Comparison of ENCODE assay signal across 24 cellular contexts in the genomic region with DNA sequence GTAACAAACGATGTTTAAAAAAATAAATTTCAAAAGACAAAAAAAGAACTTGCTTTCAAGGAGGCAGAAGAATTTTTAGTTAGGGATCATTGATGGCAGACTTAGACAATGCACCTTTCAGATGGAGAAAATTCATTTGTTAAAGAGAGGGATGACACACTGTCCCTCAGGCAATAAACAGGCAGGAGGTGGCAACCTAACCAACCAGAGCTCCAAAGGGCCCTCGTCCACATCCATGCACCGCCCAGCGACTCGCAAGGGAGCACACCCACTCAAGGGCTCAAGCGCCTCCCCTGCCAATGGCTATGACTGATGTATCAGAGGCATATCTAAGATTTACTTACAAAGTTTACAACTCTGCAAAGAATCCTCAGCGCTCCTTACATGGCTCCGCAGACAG.
DNase-seq lines count a peak whose midpoint lies in the region; ATAC-seq and TF ChIP-seq lines count a peak whose summit lies in the region.
"Had no signal": no experiment of that assay in that cellular context is flagged by ENCODE, and none has a peak within 500 bp of the region (broad histone marks: within the 10 kb centered on the region; RNA-seq: fewer than 3 reads in every experiment).

No MANE protein-coding gene starts in this region.

- peak; percentile 60 for DNase-seq in COLO829 (ENCODE audit: low spot score)
- peak; percentile 18 for DNase-seq in M059J (ENCODE audit: low read depth)
- no peak for DNase-seq in T-helper 17 cell
- peak; percentile 20 for DNase-seq in foreskin melanocyte
- DNase-seq in HEK293T (ENCODE audit: extremely low spot score) = no peak
- DNase-seq: CD4-positive, CD25-positive, alpha-beta regulatory T cell; COR-L47; DMS53; GDM1; HCEC 1CT; NCI-H1092 treated with DMSO at 0.1 percent for 48 hours; NCI-H1436; NCI-H187; NCI-H2081 treated with DMSO at 0.1 percent for 48 hours; NCI-H446; NCI-H524 treated with DMSO at 0.1 percent for 48 hours; NCI-H82; NK-92 treated with Interleukin-12 subunit alpha and Interleukin-12 subunit beta, amount 100 ng/mL, for 24 hours; SHP77 treated with DMSO at 0.1 percent for 48 hours; SW 1271 had no signal

- POLR2A ChIA-PET in HEK293T (lab: Yijun Ruan, JAX) = no interaction called here

- peak overlapping the region; percentile 24 for H3K27ac Mint-ChIP-seq in T-helper 17 cell

- no peak overlapping the region for H3K4me3 Mint-ChIP-seq in T-helper 17 cell
- H3K4me3 Mint-ChIP-seq: CD4-positive, CD25-positive, alpha-beta regulatory T cell had no signal

- no peaks in the 10 kb centered on the region for H3K27me3 Mint-ChIP-seq in T-helper 17 cell
- H3K27me3 Mint-ChIP-seq: CD4-positive, CD25-positive, alpha-beta regulatory T cell had no signal

- no peaks in the 10 kb centered on the region for H3K9me3 ChIP-seq in T-helper 17 cell (ENCODE audit: control insufficient read depth, low read length, poor library complexity, severe bottlenecking)
- H3K9me3 ChIP-seq: BLaER1 had no signal

- peaks cover 5% of the 10 kb centered on the region for H3K36me3 Mint-ChIP-seq in T-helper 17 cell (ENCODE audit: low read depth)

- CTCF ChIA-PET in HEK293T (lab: Yijun Ruan, JAX) = no interaction called here

- ATAC-seq in T-helper 17 cell = no peak
- ATAC-seq in HG02981 (IDR thresholded peaks at IDR 0.05; ENCODE audit: unreplicated experiment) = no peak
- no peak for ATAC-seq in GM21576 (IDR thresholded peaks at IDR 0.05; ENCODE audit: unreplicated experiment)
- ATAC-seq: GM12878 had no signal

- peaks cover 9% of the 10 kb centered on the region for H3K4me1 Mint-ChIP-seq in T-helper 17 cell

TF ChIP-seq in HEK293T, 16 proteins besides CTCF, POLR2A, EP300 and RAD21:
- TF ChIP-seq SUZ12 (IDR thresholded peaks at IDR 0.05) = no peak
- no peak for TF ChIP-seq ELF4 (IDR thresholded peaks at IDR 0.05)
- no peak for TF ChIP-seq HDGF (IDR thresholded peaks at IDR 0.05; ENCODE audit: borderline replicate concordance)
- TF ChIP-seq, protein P1, sequence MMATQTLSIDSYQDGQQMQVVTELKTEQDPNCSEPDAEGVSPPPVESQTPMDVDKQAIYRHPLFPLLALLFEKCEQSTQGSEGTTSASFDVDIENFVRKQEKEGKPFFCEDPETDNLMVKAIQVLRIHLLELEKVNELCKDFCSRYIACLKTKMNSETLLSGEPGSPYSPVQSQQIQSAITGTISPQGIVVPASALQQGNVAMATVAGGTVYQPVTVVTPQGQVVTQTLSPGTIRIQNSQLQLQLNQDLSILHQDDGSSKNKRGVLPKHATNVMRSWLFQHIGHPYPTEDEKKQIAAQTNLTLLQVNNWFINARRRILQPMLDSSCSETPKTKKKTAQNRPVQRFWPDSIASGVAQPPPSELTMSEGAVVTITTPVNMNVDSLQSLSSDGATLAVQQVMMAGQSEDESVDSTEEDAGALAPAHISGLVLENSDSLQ (IDR thresholded peaks at IDR 0.05) = no peak
- TF ChIP-seq L3MBTL2 (conservative IDR thresholded peaks at IDR 0.05) = no peak
- TF ChIP-seq NFRKB (IDR thresholded peaks at IDR 0.05) = no peak
- no peak for TF ChIP-seq CTBP1 (IDR thresholded peaks at IDR 0.05; ENCODE audit: borderline replicate concordance)
- no peak for TF ChIP-seq FOXK2 (IDR thresholded peaks at IDR 0.05)
- TF ChIP-seq SP1 (IDR thresholded peaks at IDR 0.05) = no peak
- no peak for TF ChIP-seq BHLHE40 (IDR thresholded peaks at IDR 0.05; ENCODE audit: borderline replicate concordance)
- no peak for TF ChIP-seq TARDBP (IDR thresholded peaks at IDR 0.05)
- TF ChIP-seq ZNF384 (IDR thresholded peaks at IDR 0.05) = no peak
- no peak for TF ChIP-seq FOXM1 (IDR thresholded peaks at IDR 0.05; ENCODE audit: borderline replicate concordance)
- no peak for TF ChIP-seq FOXA1 (IDR thresholded peaks at IDR 0.05)
- no peak for TF ChIP-seq LEF1 (IDR thresholded peaks at IDR 0.05; ENCODE audit: borderline replicate concordance)
- TF ChIP-seq ARNT (IDR thresholded peaks at IDR 0.05) = no peak

Comparison
In these comparisons a context has a peak if more than half of its experiments do, and no peak if none do; other contexts are left out.
1. DNase-seq: peak in COLO829 (single experiment), M059J (single experiment) and foreskin melanocyte (single experiment); none in T-helper 17 cell (0 of 3) and HEK293T (single experiment).